ENCODE assay signal across 13 cellular contexts in the genomic region with DNA sequence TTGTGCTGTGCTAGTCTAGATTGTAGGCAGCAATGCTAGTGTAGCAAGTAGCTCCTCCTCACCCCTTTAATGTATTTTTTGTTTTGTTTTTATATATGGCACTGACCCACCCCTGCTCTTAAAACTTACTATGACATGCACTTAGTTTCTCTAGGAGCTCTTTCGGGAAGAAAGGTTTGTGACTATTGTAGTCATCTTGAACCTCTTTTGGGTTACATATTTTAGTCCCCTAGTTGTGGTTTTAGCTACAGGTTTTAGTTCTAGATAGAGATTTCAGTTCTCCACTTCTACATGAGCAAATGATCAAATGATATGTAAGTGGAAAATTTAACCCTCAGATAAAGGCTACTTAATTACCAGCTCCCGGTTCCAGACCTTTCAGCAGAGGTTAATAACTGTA. TPM values are rescaled to one million over a fixed set of nuclear protein-coding genes. Genes with fewer than 3 reads are reported as not detected.
DNase-seq lines count a peak whose midpoint lies in the region; ATAC-seq and TF ChIP-seq lines count a peak whose summit lies in the region.
"Had no signal": no experiment of that assay in that cellular context is flagged by ENCODE, and none has a peak within 500 bp of the region (broad histone marks: within the 10 kb centered on the region; RNA-seq: fewer than 3 reads in every experiment).

No MANE protein-coding gene starts in this region.

- CTCF ChIA-PET in activated CD8-positive, alpha-beta memory T cell treated with anti-CD3 and anti-CD28 coated beads, Interleukin-2, amount 10 ng/mL, durations not matched to agents 7 days and 5 days (lab: Charles Lee) = interaction anchor here (1.3 kb wide), 1 partner anchor 16 kb away, joined by 4 read pairs; no protein-coding TSS in a partner anchor

- H3K27me3 Mint-ChIP-seq in progenitor cell of endocrine pancreas = no peaks in the 10 kb centered on the region
- no peaks in the 10 kb centered on the region for H3K27me3 Mint-ChIP-seq in activated CD8-positive, alpha-beta memory T cell treated with anti-CD3 and anti-CD28 coated beads, Interleukin-2, amount 10 ng/mL, durations not matched to agents 7 days and 5 days
- H3K27me3 Mint-ChIP-seq: central memory CD8-positive, alpha-beta T cell had no signal

- no peak for DNase-seq in progenitor cell of endocrine pancreas (ENCODE audit: low spot score, unreplicated experiment)
- no peak for DNase-seq in activated CD8-positive, alpha-beta memory T cell treated with anti-CD3 and anti-CD28 coated beads, Interleukin-2, amount 10 ng/mL, durations not matched to agents 7 days and 5 days
- no peak for DNase-seq in stimulated activated CD4-positive, alpha-beta T cell treated with anti-CD3 and anti-CD28 coated beads, Interleukin-2, amount 100 ng/mL, for 48 hours
- DNase-seq: activated gamma-delta T cell, lower lobe of right lung, NCI-H524, ovary had no signal

- peaks cover 5% of the 10 kb centered on the region for H3K9me3 Mint-ChIP-seq in progenitor cell of endocrine pancreas (ENCODE audit: low read depth)
- no peaks in the 10 kb centered on the region for H3K9me3 Mint-ChIP-seq in activated CD8-positive, alpha-beta memory T cell treated with anti-CD3 and anti-CD28 coated beads, Interleukin-2, amount 10 ng/mL, durations not matched to agents 7 days and 5 days (ENCODE audit: low read depth)

- TF ChIP-seq CTCF in progenitor cell of endocrine pancreas (IDR thresholded peaks at IDR 0.05; ENCODE audit: unreplicated experiment) = no peak

- H3K36me3 Mint-ChIP-seq in progenitor cell of endocrine pancreas (ENCODE audit: insufficient read depth) = peaks cover 21% of the 10 kb centered on the region
- peaks cover 34% of the 10 kb centered on the region for H3K36me3 Mint-ChIP-seq in activated CD8-positive, alpha-beta memory T cell treated with anti-CD3 and anti-CD28 coated beads, Interleukin-2, amount 10 ng/mL, durations not matched to agents 7 days and 5 days

- H3K4me3 Mint-ChIP-seq in progenitor cell of endocrine pancreas (ENCODE audit: low read depth) = no peak overlapping the region
- no peak overlapping the region for H3K4me3 Mint-ChIP-seq in activated CD8-positive, alpha-beta memory T cell treated with anti-CD3 and anti-CD28 coated beads, Interleukin-2, amount 10 ng/mL, durations not matched to agents 7 days and 5 days
- H3K4me3 Mint-ChIP-seq: central memory CD8-positive, alpha-beta T cell had no signal

- no peaks in the 10 kb centered on the region for H3K4me1 Mint-ChIP-seq in progenitor cell of endocrine pancreas (ENCODE audit: low read depth)
- peaks cover 15% of the 10 kb centered on the region for H3K4me1 Mint-ChIP-seq in activated CD8-positive, alpha-beta memory T cell treated with anti-CD3 and anti-CD28 coated beads, Interleukin-2, amount 10 ng/mL, durations not matched to agents 7 days and 5 days

- H3K27ac Mint-ChIP-seq in progenitor cell of endocrine pancreas = peak overlapping the region; percentile 18
- H3K27ac Mint-ChIP-seq in activated CD8-positive, alpha-beta memory T cell treated with anti-CD3 and anti-CD28 coated beads, Interleukin-2, amount 10 ng/mL, durations not matched to agents 7 days and 5 days = no peak overlapping the region

- peak; percentile 63 for ATAC-seq in GM18861 (IDR thresholded peaks at IDR 0.05; ENCODE audit: unreplicated experiment)
- ATAC-seq in GM21381 (IDR thresholded peaks at IDR 0.05; ENCODE audit: unreplicated experiment) = peak; percentile 74
- ATAC-seq in HG03039 (IDR thresholded peaks at IDR 0.05; ENCODE audit: unreplicated experiment) = peak; percentile 53
- ATAC-seq in activated CD8-positive, alpha-beta memory T cell treated with anti-CD3 and anti-CD28 coated beads, Interleukin-2, amount 10 ng/mL, durations not matched to agents 7 days and 5 days = no peak
- no peak for ATAC-seq in HG03432 (IDR thresholded peaks at IDR 0.05; ENCODE audit: unreplicated experiment)
- ATAC-seq: activated CD4-positive, CD25-positive, alpha-beta regulatory T cell treated with anti-CD3 and anti-CD28 coated beads, Interleukin-2, amount 50 U/mL, for 24 hours; lower lobe of right lung had no signal

RNA-seq across cellular contexts. Expression of a gene that starts 14.9 kb away (rescaled TPM):
- total RNA-seq in progenitor cell of endocrine pancreas = 30.1 and 31.5 TPM in 2 replicates
- total RNA-seq in activated CD8-positive, alpha-beta memory T cell treated with anti-CD3 and anti-CD28 coated beads, Interleukin-2, amount 10 ng/mL, durations not matched to agents 7 days and 5 days = 10 to 100 TPM in 1 of 2 experiments, 1 to 10 TPM in 1; 8.0 to 12.1 TPM

Comparison
In these comparisons a context has a peak if more than half of its experiments do, and no peak if none do; other contexts are left out.
1. ATAC-seq: peak in GM18861 (single experiment), GM21381 (single experiment) and HG03039 (single experiment); none in activated CD8-positive, alpha-beta memory T cell treated with anti-CD3 and anti-CD28 coated beads, Interleukin-2, amount 10 ng/mL, durations not matched to agents 7 days and 5 days (single experiment) and HG03432 (single experiment).